8 cellular contexts compared by ENCODE assay signal in genomic region chr7:140304071-140304799, GRCh38.
DNase-seq lines count a peak whose midpoint lies in the region; ATAC-seq and TF ChIP-seq lines count a peak whose summit lies in the region.

No MANE protein-coding gene starts in this region.

- H3K9me3 ChIP-seq in mammary epithelial cell (replicated peaks; ENCODE audit: insufficient read depth, low read length), result no peaks in the 10 kb centered on the region

- no peaks in the 10 kb centered on the region for H3K27me3 Mint-ChIP-seq in MCF 10A (ENCODE audit: insufficient read depth, unreplicated experiment)
- no peaks in the 10 kb centered on the region for H3K27me3 Mint-ChIP-seq in stimulated activated naive CD8-positive, alpha-beta T cell treated with anti-CD3 and anti-CD28 coated beads, Interleukin-15, Interleukin-2, amounts not matched to agents 100 ng/mL and 50 ng/mL, for 24 hours

- WGBS in mammary epithelial cell (ENCODE audit: low coverage, missing lambda C conversion rate), result 69% methylated on average over 3 of the region's 7 CpGs

- no peaks in the 10 kb centered on the region for H3K79me2 ChIP-seq in mammary epithelial cell (ENCODE audit: insufficient read depth, low read length)

- in situ Hi-C loops in mammary epithelial cell (cut with MboI; ENCODE audit: low sequenced_read_pairs in 2 of 2), result loop anchor here in 1 of 2 donors (25.0 kb wide), 1 partner anchor 117 kb away; the partner anchor contains the start of gene KDM7A

- H3K4me3 ChIP-seq in mammary epithelial cell (replicated peaks in 1 of 3; ENCODE audit: insufficient read depth in 1 of 3, low read depth in 2 of 3, low read length in 3 of 3), result no peak overlapping the region
- H3K4me3 ChIP-seq in LNCaP clone FGC (ENCODE audit: low read depth, low read length), result no peak overlapping the region

- H3K36me3 ChIP-seq in mammary epithelial cell (ENCODE audit: insufficient read depth, low read length), result no peaks in the 10 kb centered on the region

- intact Hi-C loops in mammary epithelial cell (cut with micrococcal nuclease), result no loop called here
- intact Hi-C loops in MCF 10A (cut with micrococcal nuclease), result no loop called here
- intact Hi-C loops in left cardiac atrium (cut with DNase I), result no loop called here

- H4K20me1 ChIP-seq in mammary epithelial cell (ENCODE audit: insufficient read depth, low read length), result no peaks in the 10 kb centered on the region

- DNase-seq in mammary epithelial cell, result peak; percentile 2
- no peak for DNase-seq in MCF 10A (ENCODE audit: unreplicated experiment)
- no peak for DNase-seq in LNCaP clone FGC (ENCODE audit: low read depth)
- peak; percentile 20 for DNase-seq in activated T-cell treated with anti-CD3 and anti-CD28 coated beads, Interleukin-2, amount 50 U/mL, for 1 hour
- DNase-seq in left cardiac atrium, result no peak
- no peak for DNase-seq in NCI-H524 treated with DMSO at 0.1 percent for 48 hours (lab: John Stamatoyannopoulos, UW)

- no peaks in the 10 kb centered on the region for H3K4me1 ChIP-seq in mammary epithelial cell (ENCODE audit: insufficient read depth, low read length)

- H3K9ac ChIP-seq in mammary epithelial cell (ENCODE audit: insufficient read depth, low read length), result no peak overlapping the region

- no TSS peak for BruUV-seq in mammary epithelial cell (replicated peaks; lab: Mats Ljungman, UMichigan)
- BruUV-seq in MCF 10A (replicated peaks; lab: Mats Ljungman, UMichigan), result no TSS peak

- no peaks in the 10 kb centered on the region for H3K36me3 Mint-ChIP-seq in MCF 10A (ENCODE audit: insufficient read depth, unreplicated experiment)
- H3K36me3 Mint-ChIP-seq in stimulated activated naive CD8-positive, alpha-beta T cell treated with anti-CD3 and anti-CD28 coated beads, Interleukin-15, Interleukin-2, amounts not matched to agents 100 ng/mL and 50 ng/mL, for 24 hours (ENCODE audit: low read depth), result no peaks in the 10 kb centered on the region

- CTCF ChIA-PET in mammary epithelial cell (lab: Charles Lee; ENCODE audit: low non-redundant PET) (no interaction called here), MCF 10A (lab: Yijun Ruan, JAX) (interaction anchor here (0.7 to 0.9 kb wide), 3 partner anchors 11 to 193 kb away, joined by 3 read pairs; no protein-coding TSS in a partner anchor)

- POLR2A ChIA-PET in MCF 10A (lab: Yijun Ruan, JAX), result interaction anchor here (0.6 to 1.6 kb wide), 2 partner anchors 10 to 127 kb away, joined by 3 to 4 read pairs; partner anchors contain the start of gene KDM7A

- no peak overlapping the region for H2AFZ ChIP-seq in mammary epithelial cell (ENCODE audit: low read depth, low read length)

- H3K4me2 ChIP-seq in mammary epithelial cell (ENCODE audit: insufficient read depth, low read depth, low read length), result no peak overlapping the region

- H3K27ac Mint-ChIP-seq in MCF 10A (ENCODE audit: low read depth, unreplicated experiment), result no peak overlapping the region
- H3K27ac Mint-ChIP-seq in stimulated activated naive CD8-positive, alpha-beta T cell treated with anti-CD3 and anti-CD28 coated beads, Interleukin-15, Interleukin-2, amounts not matched to agents 100 ng/mL and 50 ng/mL, for 24 hours, result peak overlapping the region; percentile 24

- TF ChIP-seq CTCF in mammary epithelial cell (conservative IDR thresholded peaks at IDR 0.05 in 1 of 2, IDR thresholded peaks at IDR 0.05 in 1 of 2; ENCODE audit: extremely low read depth in 1 of 2, insufficient read depth in 1 of 2, low read depth in 1 of 2, low read length in 2 of 2) (peak in 1 of 2 donors; percentile 31), MCF 10A (IDR thresholded peaks at IDR 0.05; ENCODE audit: unreplicated experiment) (no peak), LNCaP clone FGC (IDR thresholded peaks at IDR 0.05; ENCODE audit: control insufficient read depth, extremely low read depth, insufficient read depth) (peak; percentile 23; the same call in 1 of the 2 replicates)

- no peak overlapping the region for H3K27ac ChIP-seq in mammary epithelial cell (ENCODE audit: insufficient read depth, low read depth, low read length)

- H3K9me3 Mint-ChIP-seq in MCF 10A (ENCODE audit: unreplicated experiment), result no peaks in the 10 kb centered on the region
- no peaks in the 10 kb centered on the region for H3K9me3 Mint-ChIP-seq in stimulated activated naive CD8-positive, alpha-beta T cell treated with anti-CD3 and anti-CD28 coated beads, Interleukin-15, Interleukin-2, amounts not matched to agents 100 ng/mL and 50 ng/mL, for 24 hours

- ATAC-seq in left cardiac atrium (peak; percentile 72 to 80), HG02840 (IDR thresholded peaks at IDR 0.05; ENCODE audit: low FRiP score, unreplicated experiment) (no peak)

- H3K4me1 Mint-ChIP-seq in MCF 10A (ENCODE audit: insufficient read depth, unreplicated experiment), result peaks cover 5% of the 10 kb centered on the region
- peaks cover 13% of the 10 kb centered on the region for H3K4me1 Mint-ChIP-seq in stimulated activated naive CD8-positive, alpha-beta T cell treated with anti-CD3 and anti-CD28 coated beads, Interleukin-15, Interleukin-2, amounts not matched to agents 100 ng/mL and 50 ng/mL, for 24 hours (ENCODE audit: low read depth)

- H3K27me3 ChIP-seq in mammary epithelial cell (ENCODE audit: insufficient read depth, low read length), result no peaks in the 10 kb centered on the region

- dilution Hi-C loops in mammary epithelial cell (cut with HindIII; ENCODE audit: low sequenced_read_pairs), result no loop called here

- H3K4me3 Mint-ChIP-seq in MCF 10A (ENCODE audit: unreplicated experiment), result no peak overlapping the region
- no peak overlapping the region for H3K4me3 Mint-ChIP-seq in stimulated activated naive CD8-positive, alpha-beta T cell treated with anti-CD3 and anti-CD28 coated beads, Interleukin-15, Interleukin-2, amounts not matched to agents 100 ng/mL and 50 ng/mL, for 24 hours

Comparison
In these comparisons a context has a peak if more than half of its experiments do, and no peak if none do; other contexts are left out.
1. DNase-seq: peak in mammary epithelial cell (single experiment) and activated T-cell treated with anti-CD3 and anti-CD28 coated beads, Interleukin-2, amount 50 U/mL, for 1 hour (single experiment); none in MCF 10A (single experiment), LNCaP clone FGC (single experiment), left cardiac atrium (single experiment) and NCI-H524 treated with DMSO at 0.1 percent for 48 hours (single experiment).